Comparison of ENCODE assay signal across 27 cellular contexts in the genomic region with DNA sequence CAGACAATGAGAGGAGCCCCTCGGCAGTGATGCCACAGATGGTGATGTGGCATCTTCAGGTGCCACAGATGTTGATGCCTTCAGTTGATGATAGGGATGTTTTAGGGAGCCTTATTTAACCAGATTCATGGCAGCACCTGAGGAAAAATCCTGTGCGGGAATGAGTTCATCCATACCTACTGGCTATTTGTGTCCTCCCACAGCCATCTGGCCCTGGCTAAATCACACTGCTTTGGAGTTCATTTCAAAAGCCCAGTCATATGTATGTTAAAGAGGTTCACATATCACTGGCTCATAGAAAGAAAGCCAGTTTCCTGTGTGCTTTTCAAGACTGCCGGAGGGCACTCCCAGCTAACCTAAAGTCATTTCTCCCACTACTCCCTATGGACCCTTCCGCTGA.
"Had no signal": no experiment of that assay in that cellular context is flagged by ENCODE, and none has a peak within 500 bp of the region (broad histone marks: within the 10 kb centered on the region; RNA-seq: fewer than 3 reads in every experiment).

No MANE protein-coding gene starts in this region.

- H2AFZ ChIP-seq: neural progenitor cell, parathyroid adenoma had no signal

- H3K4me1 ChIP-seq: right lobe of liver had no signal

- ATAC-seq: left colon; natural killer cell; right lobe of liver; stimulated activated memory B cell treated with anti-CD40 and anti-IgM and Interleukin-4, amounts not matched to agents 10 μg/mL and 1 μg/mL and 100 μg/mL, for 72 hours; stimulated activated naive CD8-positive, alpha-beta T cell treated with anti-CD3 and anti-CD28 coated beads, Interleukin-15, amount 100 ng/mL, for 72 hours had no signal

- DNase-seq: hypothalamus; immature natural killer cell; kidney; left colon; left ventricle myocardium inferior; mesendoderm; naive B cell; natural killer cell; nephron progenitor cell; occipital lobe; right lobe of liver; stimulated activated CD4-positive, alpha-beta T cell treated with anti-CD3 and anti-CD28 coated beads, Interleukin-1b, Interleukin-23, amount 100 ng/mL, for 48 hours; stimulated activated CD4-positive, alpha-beta T cell treated with anti-CD3 and anti-CD28 coated beads, Interleukin-2, amount 100 ng/mL, for 48 hours; stimulated activated CD4-positive, alpha-beta T cell treated with anti-CD3 and anti-CD28 coated beads, Interleukin-4, amount 100 ng/mL, for 4 hours; stimulated activated CD8-positive, alpha-beta memory T cell treated with anti-CD3 and anti-CD28 coated beads, Interleukin-4, amount 100 ng/mL, for 48 hours; stimulated activated naive CD4-positive, alpha-beta T cell treated with Interleukin-2 at 50 U/mL for 16 hours; stimulated activated naive CD8-positive, alpha-beta T cell treated with anti-CD3 and anti-CD28 coated beads, Interleukin-15, amount 100 ng/mL, for 72 hours; substantia nigra; uterus had no signal

- H3K4me3 ChIP-seq: left ventricle myocardium inferior, lung, neural progenitor cell, right atrium auricular region, right lobe of liver, smooth muscle cell, tibial nerve, uterus had no signal

- H3K9ac ChIP-seq: neural progenitor cell, parathyroid adenoma had no signal

- H3K4me2 ChIP-seq: neural progenitor cell, smooth muscle cell had no signal

- H3K9me3 ChIP-seq: left ventricle myocardium inferior, neutrophil, right atrium auricular region, right lobe of liver, uterus had no signal

- H3K27ac ChIP-seq: left ventricle myocardium inferior, neural progenitor cell, neutrophil, parathyroid adenoma, right atrium auricular region, right lobe of liver, tibial nerve, uterus had no signal

- H3K27me3 ChIP-seq: neural progenitor cell, neutrophil, right atrium auricular region, right lobe of liver, tibial nerve, uterus had no signal

- H3K36me3 ChIP-seq: left ventricle myocardium inferior, neural progenitor cell, neutrophil, right atrium auricular region, right lobe of liver, tibial nerve, uterus had no signal
